In the genomic region with DNA sequence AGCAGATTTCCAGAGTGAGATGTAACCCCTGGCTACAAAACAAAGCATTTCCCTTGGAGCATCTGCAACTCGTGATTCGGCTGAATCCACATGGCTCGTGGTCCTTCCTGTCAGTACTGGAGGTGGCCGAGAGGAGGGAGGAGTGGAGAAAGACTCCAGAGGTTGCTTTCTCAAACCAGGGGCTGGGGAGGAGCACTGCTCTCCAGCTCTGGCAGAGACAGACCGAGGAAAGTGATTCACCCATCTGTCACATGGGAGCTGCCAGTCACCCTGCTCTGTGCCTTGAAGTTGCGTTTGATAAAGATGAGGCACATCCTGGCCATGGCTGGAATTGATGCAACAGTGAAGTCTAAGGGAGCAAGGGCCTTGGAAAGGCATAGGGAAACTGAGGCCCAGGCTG, we compare ENCODE assay signal across 1 cellular context.
TF ChIP-seq lines count a peak whose summit lies in the region.

No MANE protein-coding gene starts in this region.

TF ChIP-seq in endothelial cell of umbilical vein, 7 proteins besides CTCF, POLR2A, EP300 and RAD21:
- TF ChIP-seq, protein P1, sequence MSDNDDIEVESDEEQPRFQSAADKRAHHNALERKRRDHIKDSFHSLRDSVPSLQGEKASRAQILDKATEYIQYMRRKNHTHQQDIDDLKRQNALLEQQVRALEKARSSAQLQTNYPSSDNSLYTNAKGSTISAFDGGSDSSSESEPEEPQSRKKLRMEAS (IDR thresholded peaks at IDR 0.05; ENCODE audit: insufficient read depth, insufficient read length), result no peak
- TF ChIP-seq MYC (IDR thresholded peaks at IDR 0.05; ENCODE audit: low read depth, low read length), result no peak
- TF ChIP-seq GATA2 (IDR thresholded peaks at IDR 0.05; ENCODE audit: insufficient read depth, insufficient read length, low read depth, low read length), result peak; percentile 56
- TF ChIP-seq JUN (IDR thresholded peaks at IDR 0.05; ENCODE audit: borderline replicate concordance, insufficient read depth, insufficient read length, low read depth), result no peak
- TF ChIP-seq FOS (IDR thresholded peaks at IDR 0.05; ENCODE audit: borderline replicate concordance, insufficient read depth, low read length), result peak; percentile 81
- TF ChIP-seq EZH2 (IDR thresholded peaks at IDR 0.05; ENCODE audit: borderline replicate concordance, low read depth, low read length, severe bottlenecking), result no peak
- no peak for TF ChIP-seq POLR2AphosphoS5 (IDR thresholded peaks at IDR 0.05; ENCODE audit: insufficient read depth, low read depth, low read length)
